25 cellular contexts compared by ENCODE assay signal in genomic region chr17:30172560-30172959, GRCh38.
"Had no signal": no experiment of that assay in that cellular context is flagged by ENCODE, and none has a peak within 500 bp of the region (broad histone marks: within the 10 kb centered on the region; RNA-seq: fewer than 3 reads in every experiment).

No MANE protein-coding gene starts in this region.

- H3K27ac Mint-ChIP-seq: memory B cell, natural killer cell had no signal

- H3K27me3 ChIP-seq: foreskin keratinocyte, gastroesophageal sphincter, heart left ventricle, hepatocyte, pancreas, suprapubic skin, transverse colon, upper lobe of right lung, uterus had no signal

- H3K4me3 ChIP-seq: gastroesophageal sphincter, heart left ventricle, hepatocyte, lung, pancreas, smooth muscle cell, suprapubic skin, transverse colon, upper lobe of right lung, uterus had no signal

- ATAC-seq: foreskin keratinocyte; gastroesophageal sphincter; heart left ventricle; left lobe of liver; natural killer cell; pancreas; sciatic nerve; stimulated activated naive CD8-positive, alpha-beta T cell treated with anti-CD3 and anti-CD28 coated beads, Interleukin-15, amount 100 ng/mL, for 72 hours; upper lobe of right lung had no signal

- FAIRE-seq: kidney, pancreas had no signal

- H3K36me3 Mint-ChIP-seq: natural killer cell had no signal

- H3K9me3 ChIP-seq: gastroesophageal sphincter, heart left ventricle, pancreas, suprapubic skin, transverse colon, upper lobe of right lung, uterus had no signal

- H3K4me3 Mint-ChIP-seq: memory B cell; stimulated activated naive CD8-positive, alpha-beta T cell treated with anti-CD3 and anti-CD28 coated beads, Interleukin-15, amount 100 ng/mL, for 72 hours had no signal

- H3K27me3 Mint-ChIP-seq: memory B cell; stimulated activated naive CD8-positive, alpha-beta T cell treated with anti-CD3 and anti-CD28 coated beads, Interleukin-15, amount 100 ng/mL, for 72 hours had no signal

- DNase-seq: cortex of kidney; erythroblast; heart left ventricle; kidney; natural killer cell; occipital lobe; pancreas; stimulated activated CD4-positive, alpha-beta T cell treated with anti-CD3 and anti-CD28 coated beads, Interleukin-12 subunit alpha, Interleukin-12 subunit beta, amount 100 ng/mL, for 4 hours; stimulated activated CD4-positive, alpha-beta T cell treated with anti-CD3 and anti-CD28 coated beads, Interleukin-1b, Interleukin-23, amount 100 ng/mL, for 48 hours; stimulated activated CD4-positive, alpha-beta T cell treated with anti-CD3 and anti-CD28 coated beads, Interleukin-4, amount 100 ng/mL, for 1 hour; stimulated activated CD8-positive, alpha-beta memory T cell treated with anti-CD3 and anti-CD28 coated beads, Interleukin-4, amount 100 ng/mL, for 48 hours; stimulated activated naive CD4-positive, alpha-beta T cell; stimulated activated naive CD8-positive, alpha-beta T cell treated with anti-CD3 and anti-CD28 coated beads, Interleukin-15, amount 100 ng/mL, for 72 hours; transverse colon; upper lobe of right lung; uterus had no signal

- H3K4me1 ChIP-seq: gastroesophageal sphincter, heart left ventricle, upper lobe of right lung, uterus had no signal

- H3K9me3 Mint-ChIP-seq: natural killer cell; stimulated activated naive CD8-positive, alpha-beta T cell treated with anti-CD3 and anti-CD28 coated beads, Interleukin-15, amount 100 ng/mL, for 72 hours had no signal

- H2AFZ ChIP-seq: hepatocyte had no signal

- H3K36me3 ChIP-seq: uterus had no signal

- H3K4me2 ChIP-seq: hepatocyte, smooth muscle cell had no signal

- H3K27ac ChIP-seq: foreskin keratinocyte, gastroesophageal sphincter, heart left ventricle, hepatocyte, pancreas, suprapubic skin, transverse colon, upper lobe of right lung, uterus had no signal
